Comparison of ENCODE assay signal across 13 cellular contexts in the genomic region with DNA sequence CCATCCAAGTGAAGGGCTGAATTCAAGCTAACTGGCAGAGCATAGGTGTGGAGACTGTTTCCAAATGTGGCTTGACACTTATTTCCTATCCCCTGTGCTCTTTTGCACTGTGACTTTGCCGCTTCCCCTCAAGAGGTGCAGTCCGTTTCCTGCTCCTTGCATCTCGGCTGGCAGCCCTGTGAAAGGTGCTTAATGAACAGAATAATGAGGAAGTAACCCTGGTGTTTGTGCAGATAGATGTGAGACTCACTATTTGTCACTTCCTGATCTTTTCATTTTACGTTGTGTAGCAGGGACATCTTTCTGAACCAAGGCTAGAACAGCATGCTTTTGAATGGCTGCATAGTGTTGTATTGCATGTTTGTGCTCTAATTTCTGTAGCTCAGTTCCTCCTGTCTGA.
DNase-seq lines count a peak whose midpoint lies in the region; ATAC-seq lines count a peak whose summit lies in the region.
"Had no signal": no experiment of that assay in that cellular context is flagged by ENCODE, and none has a peak within 500 bp of the region (broad histone marks: within the 10 kb centered on the region; RNA-seq: fewer than 3 reads in every experiment).

No MANE protein-coding gene starts in this region.

- POLR2A ChIA-PET in activated CD4-positive, alpha-beta T cell treated with anti-CD3 and anti-CD28 coated beads for 36 hours (lab: Charles Lee) = no interaction called here

- intact Hi-C loops in activated CD4-positive, alpha-beta T cell treated with anti-CD3 and anti-CD28 coated beads for 36 hours (cut with DNase I, micrococcal nuclease) = no loop called here

- H3K4me1 Mint-ChIP-seq in activated CD4-positive, alpha-beta T cell treated with anti-CD3 and anti-CD28 coated beads for 36 hours = peaks cover 22% of the 10 kb centered on the region

- H3K27me3 Mint-ChIP-seq in activated CD4-positive, alpha-beta T cell treated with anti-CD3 and anti-CD28 coated beads for 36 hours = no peaks in the 10 kb centered on the region

- ATAC-seq in activated CD4-positive, alpha-beta T cell treated with anti-CD3 and anti-CD28 coated beads for 36 hours = peak; percentile 62
- ATAC-seq in HG03108 (IDR thresholded peaks at IDR 0.05; ENCODE audit: unreplicated experiment) (peak; percentile 49), HG03280 (IDR thresholded peaks at IDR 0.05; ENCODE audit: unreplicated experiment) (no peak)
- ATAC-seq: A549, lower lobe of right lung had no signal

- no peaks in the 10 kb centered on the region for H3K9me3 Mint-ChIP-seq in activated CD4-positive, alpha-beta T cell treated with anti-CD3 and anti-CD28 coated beads for 36 hours (ENCODE audit: low read depth)
- H3K9me3 Mint-ChIP-seq: activated naive CD4-positive, alpha-beta T cell treated with anti-CD3 and anti-CD28 coated beads, Interleukin-2, amount 50 U/mL, for 72 hours had no signal

- peak overlapping the region; percentile 51 for H3K27ac Mint-ChIP-seq in activated CD4-positive, alpha-beta T cell treated with anti-CD3 and anti-CD28 coated beads for 36 hours

- CTCF ChIA-PET in activated CD4-positive, alpha-beta T cell treated with anti-CD3 and anti-CD28 coated beads for 36 hours (lab: Charles Lee) = no interaction called here

- H3K4me3 Mint-ChIP-seq in activated CD4-positive, alpha-beta T cell treated with anti-CD3 and anti-CD28 coated beads for 36 hours = no peak overlapping the region

- DNase-seq in activated CD4-positive, alpha-beta T cell treated with anti-CD3 and anti-CD28 coated beads for 36 hours = peak; percentile 14
- no peak for DNase-seq in activated CD4-positive, alpha-beta T cell treated with anti-CD3 and anti-CD28 coated beads for 48 hours
- DNase-seq in UCSD-AML1 (lab: John Stamatoyannopoulos, UW; ENCODE audit: unreplicated experiment) (peak; percentile 59), pulmonary artery endothelial cell (ENCODE audit: low read depth, low spot score) (peak; percentile 20), AG08395 (ENCODE audit: low spot score) (no peak), SW 1271 (lab: John Stamatoyannopoulos, UW) (no peak)
- DNase-seq: lower lobe of right lung, NCI-H146, small intestine had no signal

- peaks cover 71% of the 10 kb centered on the region for H3K36me3 Mint-ChIP-seq in activated CD4-positive, alpha-beta T cell treated with anti-CD3 and anti-CD28 coated beads for 36 hours (ENCODE audit: low read depth)

Comparison
In these comparisons a context has a peak if more than half of its experiments do, and no peak if none do; other contexts are left out.
1. DNase-seq: peak in activated CD4-positive, alpha-beta T cell treated with anti-CD3 and anti-CD28 coated beads for 36 hours (single experiment), UCSD-AML1 (single experiment) and pulmonary artery endothelial cell (single experiment); none in activated CD4-positive, alpha-beta T cell treated with anti-CD3 and anti-CD28 coated beads for 48 hours (single experiment), AG08395 (single experiment) and SW 1271 (0 of 2).